In genomic region chr12:90984114-90984513, GRCh38 we compare ENCODE assay signal across 18 cellular contexts. TPM values are rescaled to one million over a fixed set of nuclear protein-coding genes. Genes with fewer than 3 reads are reported as not detected.
A peak's percentile ranks its signal among the peaks of the same experiment; 100 is the strongest.
DNase-seq lines count a peak whose midpoint lies in the region; ATAC-seq and TF ChIP-seq lines count a peak whose summit lies in the region.
"Had no signal": no experiment of that assay in that cellular context is flagged by ENCODE, and none has a peak within 500 bp of the region (broad histone marks: within the 10 kb centered on the region; RNA-seq: fewer than 3 reads in every experiment).

No MANE protein-coding gene starts in this region.

- H3K9ac ChIP-seq in endodermal cell (ENCODE audit: extremely low read depth, low read length, poor library complexity, severe bottlenecking) = no peak overlapping the region
- H3K9ac ChIP-seq: BLaER1 had no signal

- H3K36me3 Mint-ChIP-seq in activated naive CD4-positive, alpha-beta T cell treated with anti-CD3 and anti-CD28 coated beads for 36 hours (ENCODE audit: low read depth) = no peaks in the 10 kb centered on the region
- H3K36me3 Mint-ChIP-seq in endodermal cell (ENCODE audit: low read depth) = no peaks in the 10 kb centered on the region
- H3K36me3 Mint-ChIP-seq: CD8-positive, alpha-beta memory T cell had no signal

- intact Hi-C loops in activated naive CD4-positive, alpha-beta T cell treated with anti-CD3 and anti-CD28 coated beads for 36 hours (cut with micrococcal nuclease) = no loop called here
- intact Hi-C loops in gastrocnemius medialis (cut with DNase I; ENCODE audit: low total_unique reads) = loop anchor here (10.0 kb wide), 1 partner anchor 191 kb away; no protein-coding TSS in a partner anchor

- H3K27ac ChIP-seq in endodermal cell (ENCODE audit: low read depth, low read length) (no peak overlapping the region), gastrocnemius medialis (no peak overlapping the region)
- H3K27ac ChIP-seq: 22Rv1, BLaER1 had no signal

- no peaks in the 10 kb centered on the region for H3K27me3 ChIP-seq in endodermal cell (ENCODE audit: control insufficient read depth, insufficient read depth, low read length, poor library complexity, severe bottlenecking)
- no peaks in the 10 kb centered on the region for H3K27me3 ChIP-seq in gastrocnemius medialis
- H3K27me3 ChIP-seq: BLaER1 had no signal

- H3K4me1 ChIP-seq in endodermal cell (ENCODE audit: control insufficient read depth, insufficient read depth, low read length) (no peaks in the 10 kb centered on the region), gastrocnemius medialis (no peaks in the 10 kb centered on the region)
- H3K4me1 ChIP-seq: BLaER1 had no signal

- H3K4me3 Mint-ChIP-seq in activated naive CD4-positive, alpha-beta T cell treated with anti-CD3 and anti-CD28 coated beads for 36 hours = no peak overlapping the region
- H3K4me3 Mint-ChIP-seq in endodermal cell = peak overlapping the region; percentile 15
- H3K4me3 Mint-ChIP-seq: CD8-positive, alpha-beta memory T cell; HFFc6 had no signal

- ATAC-seq in GM21717 (IDR thresholded peaks at IDR 0.05; ENCODE audit: unreplicated experiment) (no peak), gastrocnemius medialis (no peak)
- ATAC-seq: GM12878, K562 had no signal

- TF ChIP-seq POLR2A in gastrocnemius medialis (IDR thresholded peaks at IDR 0.05) = no peak

- H3K36me3 ChIP-seq in endodermal cell (ENCODE audit: control insufficient read depth, insufficient read depth, low read length) (no peaks in the 10 kb centered on the region), gastrocnemius medialis (no peaks in the 10 kb centered on the region)
- H3K36me3 ChIP-seq: BLaER1 had no signal

- CTCF ChIA-PET in activated naive CD4-positive, alpha-beta T cell treated with anti-CD3 and anti-CD28 coated beads for 36 hours (lab: Charles Lee) = interaction anchor here (0.8 to 1.1 kb wide), 2 partner anchors 26 to 47 kb away, joined by 3 to 5 read pairs; no protein-coding TSS in a partner anchor

- peak overlapping the region; percentile 65 for H3K27ac Mint-ChIP-seq in activated naive CD4-positive, alpha-beta T cell treated with anti-CD3 and anti-CD28 coated beads for 36 hours
- no peak overlapping the region for H3K27ac Mint-ChIP-seq in endodermal cell
- H3K27ac Mint-ChIP-seq: CD8-positive, alpha-beta memory T cell; HFFc6 had no signal

- TF ChIP-seq CTCF in endodermal cell (conservative IDR thresholded peaks at IDR 0.05) = no peak
- no peak for TF ChIP-seq CTCF in gastrocnemius medialis (IDR thresholded peaks at IDR 0.05 in 4 of 5, conservative IDR thresholded peaks at IDR 0.05 in 1 of 5)

- H3K27me3 Mint-ChIP-seq in activated naive CD4-positive, alpha-beta T cell treated with anti-CD3 and anti-CD28 coated beads for 36 hours (ENCODE audit: low read depth) = peaks cover 4% of the 10 kb centered on the region
- peaks cover 65% of the 10 kb centered on the region for H3K27me3 Mint-ChIP-seq in endodermal cell (ENCODE audit: insufficient read depth)

- in situ Hi-C loops in G401 (cut with HindIII; ENCODE audit: low sequenced_read_pairs) = no loop called here
- in situ Hi-C loops in gastrocnemius medialis (cut with MboI; ENCODE audit: low sequenced_read_pairs in 4 of 4) = loop anchor here in 1 of 4 donors (10.0 kb wide), 1 partner anchor 341 kb away; no protein-coding TSS in a partner anchor

- H3K9me3 ChIP-seq in endodermal cell (ENCODE audit: control insufficient read depth, low read length) = peaks cover 16% of the 10 kb centered on the region
- H3K9me3 ChIP-seq in gastrocnemius medialis = no peaks in the 10 kb centered on the region
- H3K9me3 ChIP-seq: BLaER1 had no signal

- DNase-seq in activated naive CD4-positive, alpha-beta T cell treated with anti-CD3 and anti-CD28 coated beads for 36 hours = no peak
- no peak for DNase-seq in activated naive CD4-positive, alpha-beta T cell (lab: John Stamatoyannopoulos, UW)
- peak; percentile 69 for DNase-seq in endodermal cell
- peak; percentile 23 for DNase-seq in iPS-NIHi11 (ENCODE audit: low spot score)
- DNase-seq in mucosa of gallbladder (ENCODE audit: low spot score) = no peak
- no peak for DNase-seq in G401 (ENCODE audit: low spot score)
- no peak for DNase-seq in gastrocnemius medialis
- DNase-seq: AML-193; CD8-positive, alpha-beta memory T cell; DMS53; GOT3; HCEC 1CT; HFFc6 had no signal

- H3K4me3 ChIP-seq in endodermal cell (ENCODE audit: low read length) (no peak overlapping the region), gastrocnemius medialis (no peak overlapping the region)
- H3K4me3 ChIP-seq: BLaER1, GM12878, K562 had no signal

- peaks cover 2% of the 10 kb centered on the region for H3K9me3 Mint-ChIP-seq in activated naive CD4-positive, alpha-beta T cell treated with anti-CD3 and anti-CD28 coated beads for 36 hours
- peaks cover 11% of the 10 kb centered on the region for H3K9me3 Mint-ChIP-seq in endodermal cell

- H3K4me1 Mint-ChIP-seq in activated naive CD4-positive, alpha-beta T cell treated with anti-CD3 and anti-CD28 coated beads for 36 hours (ENCODE audit: low read depth) = no peaks in the 10 kb centered on the region
- peaks cover 20% of the 10 kb centered on the region for H3K4me1 Mint-ChIP-seq in endodermal cell
- H3K4me1 Mint-ChIP-seq: CD8-positive, alpha-beta memory T cell had no signal

- 51% methylated on average over 3 of the region's 3 CpGs; no CpG with 5 or more reads in 1 of the 2 experiments for WGBS in endodermal cell (ENCODE audit: insufficient coverage in 1 of 2, insufficient read length in 1 of 2), 2 experiments

RNA-seq across cellular contexts. Expression of gene EPYC, which starts 20.7 kb away (rescaled TPM):
- not detected for total RNA-seq in activated naive CD4-positive, alpha-beta T cell treated with anti-CD3 and anti-CD28 coated beads for 36 hours
- not detected for total RNA-seq in endodermal cell
- polyA plus RNA-seq in endodermal cell (2013, experiment 1 of 2) = 1.9 TPM
- polyA plus RNA-seq in endodermal cell (2013, experiment 2 of 2) = 0.99 TPM
- not detected for total RNA-seq in mucosa of gallbladder
- not detected in 2 replicates for total RNA-seq in G401 (2014; rRNA removed; shearing (Covaris generic))
- not detected for total RNA-seq in gastrocnemius medialis
- total RNA-seq: CD8-positive, alpha-beta memory T cell; GM12878; HFFc6; K562 had no signal
- polyA plus RNA-seq: CD8-positive, alpha-beta memory T cell; GM12878; K562 had no signal

RNA-seq across cellular contexts. Expression of gene CCER1, which starts 29.1 kb away (rescaled TPM):
- not detected for total RNA-seq in activated naive CD4-positive, alpha-beta T cell treated with anti-CD3 and anti-CD28 coated beads for 36 hours
- total RNA-seq in endodermal cell (not detected), mucosa of gallbladder (not detected), gastrocnemius medialis (not detected)
- polyA plus RNA-seq in endodermal cell (2013, experiment 1 of 2) = not detected
- polyA plus RNA-seq in endodermal cell (2013, experiment 2 of 2) = not detected
- not detected in 2 replicates for total RNA-seq in G401 (2014; rRNA removed; shearing (Covaris generic))
- total RNA-seq: CD8-positive, alpha-beta memory T cell; GM12878; HFFc6; K562 had no signal
- polyA plus RNA-seq: CD8-positive, alpha-beta memory T cell; K562 had no signal

Comparison
In these comparisons a context has a peak if more than half of its experiments do, and no peak if none do; other contexts are left out.
1. DNase-seq: peak in endodermal cell (single experiment) and iPS-NIHi11 (single experiment); none in activated naive CD4-positive, alpha-beta T cell treated with anti-CD3 and anti-CD28 coated beads for 36 hours (single experiment), activated naive CD4-positive, alpha-beta T cell (0 of 4), mucosa of gallbladder (single experiment), G401 (single experiment) and gastrocnemius medialis (0 of 2).